In the genomic region with DNA sequence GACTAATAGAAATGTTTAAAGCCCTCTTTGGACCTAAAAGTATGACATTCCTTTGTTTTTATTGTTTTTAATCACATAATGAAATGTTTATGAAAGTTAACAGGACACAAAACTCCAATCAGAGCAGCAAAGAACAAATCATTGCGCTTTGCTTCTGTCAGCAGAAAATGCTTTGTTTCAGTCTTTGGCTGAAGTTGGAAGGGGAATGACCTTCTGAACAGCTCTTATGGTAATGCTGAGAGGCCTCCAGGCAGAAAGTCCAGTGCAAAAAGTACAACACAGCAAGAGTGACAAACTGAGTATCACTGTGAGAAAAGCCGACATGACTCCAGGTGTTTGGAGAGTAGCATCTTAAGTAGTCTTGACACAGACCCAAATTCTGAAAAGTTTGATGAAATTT, we compare ENCODE assay signal across 19 cellular contexts.
DNase-seq lines count a peak whose midpoint lies in the region; ATAC-seq, FAIRE-seq and TF ChIP-seq lines count a peak whose summit lies in the region.
"Had no signal": no experiment of that assay in that cellular context is flagged by ENCODE, and none has a peak within 500 bp of the region (broad histone marks: within the 10 kb centered on the region; RNA-seq: fewer than 3 reads in every experiment).

No MANE protein-coding gene starts in this region.

- TF ChIP-seq EP300 in K562 (IDR thresholded peaks at IDR 0.05; ENCODE audit: low read length): no peak

- no peak for FAIRE-seq in K562 (lab: Jason Lieb, UNC)
- FAIRE-seq: D721Med, G401.6, GM12891, H54, HTR-8/SVneo had no signal

- H3K4me2 ChIP-seq in K562 (ENCODE audit: insufficient read depth, low read length) (no peak overlapping the region), neural progenitor cell (no peak overlapping the region), MM.1S (ENCODE audit: low read depth, low read length) (no peak overlapping the region)
- H3K4me2 ChIP-seq: GM23338 had no signal

- in situ Hi-C loops in K562 (cut with MboI): no loop called here

- no peak for ATAC-seq in K562
- ATAC-seq in left lung: peak; percentile 41
- ATAC-seq in HG03280 (IDR thresholded peaks at IDR 0.05; ENCODE audit: unreplicated experiment): no peak
- ATAC-seq: GM23338 had no signal

- H3K4me1 ChIP-seq in K562 (replicated peaks in 1 of 2; ENCODE audit: control insufficient read depth in 2 of 2, insufficient read depth in 2 of 2, low read length in 2 of 2) (no peaks in the 10 kb centered on the region), left lung (no peaks in the 10 kb centered on the region), neural progenitor cell (peaks cover 4% of the 10 kb centered on the region), MM.1S (ENCODE audit: low read length) (no peaks in the 10 kb centered on the region)
- H3K4me1 ChIP-seq: BE2C, Caco-2 had no signal

- CTCF ChIA-PET in K562 (lab: Yijun Ruan, JAX; ENCODE audit: low intra/inter-chr PET ratio): no interaction called here

- TF ChIP-seq CTCF in K562 (IDR thresholded peaks at IDR 0.05 in 2 of 3, conservative IDR thresholded peaks at IDR 0.05 in 1 of 3; ENCODE audit: insufficient read depth in 2 of 3, low read depth in 1 of 3, low read length in 3 of 3) (no peak), left lung (IDR thresholded peaks at IDR 0.05) (no peak), neural progenitor cell (IDR thresholded peaks at IDR 0.05) (no peak), MM.1S (IDR thresholded peaks at IDR 0.05; ENCODE audit: low read length) (no peak)

- H4K20me1 ChIP-seq in K562 (replicated peaks; ENCODE audit: control insufficient read depth, insufficient read depth, low read length) (no peaks in the 10 kb centered on the region), neural progenitor cell (ENCODE audit: low read depth) (no peaks in the 10 kb centered on the region), MM.1S (ENCODE audit: insufficient read depth, low read length) (no peaks in the 10 kb centered on the region)

- no peaks in the 10 kb centered on the region for H3K9me3 Mint-ChIP-seq in neural progenitor cell
- H3K9me3 Mint-ChIP-seq: GM23338 had no signal

- peak overlapping the region; percentile 61 for H3K27ac Mint-ChIP-seq in neural progenitor cell
- H3K27ac Mint-ChIP-seq: CD4-positive, CD25-positive, alpha-beta regulatory T cell; GM23338 had no signal

- H3K27me3 Mint-ChIP-seq in neural progenitor cell (ENCODE audit: insufficient read depth, low read depth): no peaks in the 10 kb centered on the region

- H2AFZ ChIP-seq in K562 (ENCODE audit: low read depth, low read length): no peak overlapping the region
- no peak overlapping the region for H2AFZ ChIP-seq in neural progenitor cell (replicated peaks)
- no peak overlapping the region for H2AFZ ChIP-seq in MM.1S (ENCODE audit: low read length)
- H2AFZ ChIP-seq: GM23338 had no signal

- H3F3A ChIP-seq in neural progenitor cell (ENCODE audit: low read depth) (no peaks in the 10 kb centered on the region), MM.1S (ENCODE audit: insufficient read depth, low read length) (no peaks in the 10 kb centered on the region)

- intact Hi-C loops in K562 (cut with micrococcal nuclease) (no loop called here), left lung (cut with DNase I) (no loop called here), posterior cingulate gyrus (cut with DNase I) (no loop called here)

- POLR2A ChIA-PET in K562 (lab: Yijun Ruan, JAX): interaction anchor here (0.7 to 2.2 kb wide), 2 partner anchors 8 to 15 kb away, joined by 3 to 7 read pairs; no protein-coding TSS in a partner anchor

- H3K9me2 ChIP-seq in MM.1S (replicated peaks; ENCODE audit: insufficient read depth, low read length): no peaks in the 10 kb centered on the region

- H3K36me3 ChIP-seq in K562 (ENCODE audit: control insufficient read depth, insufficient read depth, low read length) (no peaks in the 10 kb centered on the region), left lung (no peaks in the 10 kb centered on the region), neural progenitor cell (no peaks in the 10 kb centered on the region), MM.1S (replicated peaks; ENCODE audit: insufficient read depth, low read length) (no peaks in the 10 kb centered on the region)
- H3K36me3 ChIP-seq: BE2C had no signal

- no peaks in the 10 kb centered on the region for H3K9me1 ChIP-seq in K562 (ENCODE audit: control insufficient read depth, insufficient read depth, low read length)

- H3K4me3 ChIP-seq in K562 (no peak overlapping the region), left lung (no peak overlapping the region), neural progenitor cell (no peak overlapping the region), MM.1S (ENCODE audit: low read length) (no peak overlapping the region)
- H3K4me3 ChIP-seq: GM23338 had no signal

- H3K79me2 ChIP-seq in K562 (ENCODE audit: control insufficient read depth, insufficient read depth, low read length) (no peaks in the 10 kb centered on the region), neural progenitor cell (ENCODE audit: low read depth) (no peaks in the 10 kb centered on the region), MM.1S (ENCODE audit: low read length) (no peaks in the 10 kb centered on the region)

- DNase-seq in K562 (ENCODE audit: extremely low read depth in 1 of 4, low spot score in 3 of 4) (no peak), left lung (no peak), neural progenitor cell (ENCODE audit: low spot score) (no peak), posterior cingulate gyrus (no peak), MM.1S (no peak)
- DNase-seq in activated CD4-positive, alpha-beta T cell treated with anti-CD3 and anti-CD28 coated beads for 4 hours: no peak
- DNase-seq: ACHN; BE2C; C1 segment of cervical spinal cord; Caco-2; CD4-positive, CD25-positive, alpha-beta regulatory T cell; HCEC 1CT had no signal

- H3K36me3 Mint-ChIP-seq in neural progenitor cell: no peaks in the 10 kb centered on the region
- H3K36me3 Mint-ChIP-seq: CD4-positive, CD25-positive, alpha-beta regulatory T cell had no signal

- TF ChIP-seq POLR2A in K562 (conservative IDR thresholded peaks at IDR 0.05): no peak

- H3K4me3 Mint-ChIP-seq in neural progenitor cell: no peak overlapping the region
- H3K4me3 Mint-ChIP-seq: GM23338 had no signal

- H3K9me3 ChIP-seq in K562 (replicated peaks; ENCODE audit: control insufficient read depth, insufficient read depth, low read depth, low read length) (no peaks in the 10 kb centered on the region), left lung (no peaks in the 10 kb centered on the region), neural progenitor cell (ENCODE audit: low read depth) (no peaks in the 10 kb centered on the region), MM.1S (replicated peaks; ENCODE audit: insufficient read depth, low read length) (no peaks in the 10 kb centered on the region)
- H3K9me3 ChIP-seq: BE2C, Caco-2 had no signal

- 23% methylated on average over 2 of the region's 2 CpGs for WGBS in K562 (ENCODE audit: insufficient coverage, low coverage, missing lambda C conversion rate)

- no peaks in the 10 kb centered on the region; a peak in 2 of 5 replicates for H3K27me3 ChIP-seq in K562 (ENCODE audit: control insufficient read depth in 2 of 2, insufficient read depth in 2 of 2, low read length in 2 of 2)
- peaks cover 0 to 4% of the 10 kb centered on the region in 2 donors for H3K27me3 ChIP-seq in left lung
- no peaks in the 10 kb centered on the region for H3K27me3 ChIP-seq in neural progenitor cell
- H3K27me3 ChIP-seq in MM.1S (replicated peaks; ENCODE audit: insufficient read depth, low read length): no peaks in the 10 kb centered on the region
- H3K27me3 ChIP-seq: BE2C had no signal

- no TSS peak for BruUV-seq in K562 (replicated peaks; lab: Mats Ljungman, UMichigan)

- TF ChIP-seq RAD21 in K562 (CRISPR knock-in tag; conservative IDR thresholded peaks at IDR 0.05 in 1 of 2, IDR thresholded peaks at IDR 0.05 in 1 of 2): no peak

- peaks cover 30% of the 10 kb centered on the region for H3K4me1 Mint-ChIP-seq in neural progenitor cell
- H3K4me1 Mint-ChIP-seq: CD4-positive, CD25-positive, alpha-beta regulatory T cell; GM23338 had no signal

- H3K27ac ChIP-seq in K562 (ENCODE audit: extremely low read depth, low read depth, low read length): no peak overlapping the region
- H3K27ac ChIP-seq in left lung: no peak overlapping the region
- H3K27ac ChIP-seq in neural progenitor cell: no peak overlapping the region
- H3K27ac ChIP-seq in MM.1S (ENCODE audit: low read length): no peak overlapping the region

- H3K9ac ChIP-seq in K562 (ENCODE audit: insufficient read depth in 1 of 2, low read depth in 2 of 2, low read length in 2 of 2) (no peak overlapping the region), neural progenitor cell (no peak overlapping the region), MM.1S (ENCODE audit: low read length) (no peak overlapping the region)

TF ChIP-seq in K562, 482 proteins besides CTCF, POLR2A, EP300 and RAD21:
- peak; percentile 28; the same call in 1 of the 2 replicates for TF ChIP-seq ZNF316 (IDR thresholded peaks at IDR 0.05)
- TF ChIP-seq HMG20B (CRISPR knock-in tag; IDR thresholded peaks at IDR 0.05): no peak
